In genomic region chr22:20438678-20439492, GRCh38 we compare ENCODE assay signal across 8 cellular contexts. TPM values are rescaled to one million over a fixed set of nuclear protein-coding genes. Genes with fewer than 3 reads are reported as not detected.
DNase-seq lines count a peak whose midpoint lies in the region; ATAC-seq and TF ChIP-seq lines count a peak whose summit lies in the region.

No MANE protein-coding gene starts in this region.

- H3K4me3 Mint-ChIP-seq in HFFc6 (peak overlapping the region; percentile 86), chondrocyte (ENCODE audit: unreplicated experiment) (peak overlapping the region; percentile 84)

- peaks cover 47% of the 10 kb centered on the region for H3K4me1 Mint-ChIP-seq in HFFc6 (ENCODE audit: low read depth)
- peaks cover 44% of the 10 kb centered on the region for H3K4me1 Mint-ChIP-seq in chondrocyte (ENCODE audit: low read depth)

- WGBS in lower leg skin, 2 donors, result 66 to 73% methylated on average over 13 of the region's 13 CpGs

- no peaks in the 10 kb centered on the region for H3K27me3 ChIP-seq in thoracic aorta (replicated peaks; ENCODE audit: insufficient read depth)

- H3K9me3 Mint-ChIP-seq in HFFc6 (no peaks in the 10 kb centered on the region), chondrocyte (ENCODE audit: low read depth) (no peaks in the 10 kb centered on the region)

- DNase-seq in HFFc6 (no peak), chondrocyte (ENCODE audit: low spot score) (peak; percentile 89), lower leg skin (ENCODE audit: low spot score in 2 of 2) (peak in 1 of 2 donors; percentile 86), thoracic aorta (ENCODE audit: low spot score) (no peak)
- DNase-seq in activated CD4-positive, CD25-positive, alpha-beta regulatory T cell (lab: John Stamatoyannopoulos, UW), result no peak
- no peak for DNase-seq in stimulated activated CD4-positive, alpha-beta T cell treated with anti-CD3 and anti-CD28 coated beads, Interleukin-2, amount 100 ng/mL, for 48 hours

- H3K36me3 Mint-ChIP-seq in HFFc6 (ENCODE audit: low read depth) (peaks cover 8% of the 10 kb centered on the region; the same call in 1 of the 2 replicates), chondrocyte (ENCODE audit: low read depth) (peaks cover 4% of the 10 kb centered on the region)

- ATAC-seq in thoracic aorta (ENCODE audit: insufficient number of reproducible peaks, low FRiP score, low read depth) (no peak), HG02852 (IDR thresholded peaks at IDR 0.05; ENCODE audit: unreplicated experiment) (no peak), GM21723 (IDR thresholded peaks at IDR 0.05; ENCODE audit: unreplicated experiment) (no peak)

- peaks cover 3 to 28% of the 10 kb centered on the region in 2 donors for H3K4me1 ChIP-seq in thoracic aorta (ENCODE audit: control insufficient read depth in 1 of 2, low read depth in 2 of 2)

- TF ChIP-seq CTCF in HFFc6 (IDR thresholded peaks at IDR 0.05), result peak; percentile 59
- peak; percentile 66 for TF ChIP-seq CTCF in chondrocyte (IDR thresholded peaks at IDR 0.05)
- no peak for TF ChIP-seq CTCF in lower leg skin (IDR thresholded peaks at IDR 0.05)
- peak; percentile 27 for TF ChIP-seq CTCF in thoracic aorta (IDR thresholded peaks at IDR 0.05)

- intact Hi-C loops in lower leg skin (cut with DNase I; ENCODE audit: low total_unique reads), result no loop called here

- TF ChIP-seq POLR2A in lower leg skin (IDR thresholded peaks at IDR 0.05), result no peak

- H3K27me3 Mint-ChIP-seq in HFFc6 (ENCODE audit: insufficient read depth), result peaks cover 3% of the 10 kb centered on the region
- H3K27me3 Mint-ChIP-seq in chondrocyte (ENCODE audit: low read depth), result no peaks in the 10 kb centered on the region

- H3K4me3 ChIP-seq in lower leg skin (ENCODE audit: low read depth, poor library complexity, severe bottlenecking) (peak overlapping the region; percentile 13), thoracic aorta (peak overlapping the region; percentile 74)

- H3K27ac ChIP-seq in thoracic aorta, result peak overlapping the region; percentile 91 to 95

- H3K9me3 ChIP-seq in thoracic aorta, result no peaks in the 10 kb centered on the region

- H3K27ac Mint-ChIP-seq in HFFc6 (peak overlapping the region; percentile 81), chondrocyte (ENCODE audit: unreplicated experiment) (peak overlapping the region; percentile 92)

- H3K36me3 ChIP-seq in thoracic aorta, result no peaks in the 10 kb centered on the region

RNA-seq across cellular contexts. Expression of gene SCARF2, which starts 1.3 kb away (rescaled TPM):
- total RNA-seq in HFFc6 (2021; fragmentation: NEBNext Ultra II Directional; extraction: Animal tissue kit (Norgen Biotek cat#: 25700)), result 10 to 100 TPM; 65.1 to 92.3 (median 68.9) TPM
- 56.5 to 88.8 TPM (median 86.5 TPM) in 3 replicates for total RNA-seq in chondrocyte
- 1 to 10 TPM; 6.1 to 9.6 (median 8.4) TPM for total RNA-seq in lower leg skin
- total RNA-seq in thoracic aorta, result 100 to 1,000 TPM in 1 of 2 donors, 10 to 100 TPM in 1; 49.4 to 108 TPM

RNA-seq across cellular contexts. Expression of gene ZNF74, which starts 44.9 kb away (rescaled TPM):
- total RNA-seq in HFFc6 (2021; fragmentation: NEBNext Ultra II Directional; extraction: Animal tissue kit (Norgen Biotek cat#: 25700)), result 1 to 10 TPM; 5.1 to 8.1 (median 6.2) TPM
- total RNA-seq in chondrocyte, result 12.7 to 15.7 TPM (median 13.6 TPM) in 3 replicates
- 10 to 100 TPM; 11.3 to 13.2 (median 11.5) TPM for total RNA-seq in lower leg skin
- total RNA-seq in thoracic aorta, result 10 to 100 TPM in 1 of 2 donors, 1 to 10 TPM in 1; 8.5 to 13.8 TPM

RNA-seq across cellular contexts. Expression of gene KLHL22, which starts 56.7 kb away (rescaled TPM):
- total RNA-seq in HFFc6 (2021; fragmentation: NEBNext Ultra II Directional; extraction: Animal tissue kit (Norgen Biotek cat#: 25700)), result 10 to 100 TPM; 19.2 to 25.5 (median 21.6) TPM
- total RNA-seq in chondrocyte (37.3 to 49.3 TPM (median 37.7 TPM) in 3 replicates), lower leg skin (10 to 100 TPM; 14.0 to 23.8 (median 20.2) TPM), thoracic aorta (10 to 100 TPM; 24.0 to 41.1 TPM)

Comparison
In these comparisons a context has a peak if more than half of its experiments do, and no peak if none do; other contexts are left out.
1. CTCF ChIP-seq: peak in HFFc6 (single experiment), chondrocyte (single experiment) and thoracic aorta (single experiment); none in lower leg skin (0 of 3).